Comparison of ENCODE assay signal across 7 cellular contexts in genomic region chrX:152821145-152821765, GRCh38. TPM values are rescaled to one million over a fixed set of nuclear protein-coding genes. Genes with fewer than 3 reads are reported as not detected.
DNase-seq lines count a peak whose midpoint lies in the region; ATAC-seq, FAIRE-seq and TF ChIP-seq lines count a peak whose summit lies in the region.

No MANE protein-coding gene starts in this region.

- DNase-seq in EL (peak; percentile 31), HFF-Myc (ENCODE audit: extremely low read depth, low read depth) (no peak), RPMI7951 (ENCODE audit: low read depth) (peak; percentile 30), fibroblast of pulmonary artery (ENCODE audit: low read depth) (peak; percentile 51), urothelium cell line (ENCODE audit: low spot score) (peak; percentile 57)
- DNase-seq in stimulated activated naive CD4-positive, alpha-beta T cell (lab: John Stamatoyannopoulos, UW): no peak

- no peak for ATAC-seq in GM21390 (IDR thresholded peaks at IDR 0.05; ENCODE audit: unreplicated experiment)

- TF ChIP-seq CTCF in HFF-Myc (IDR thresholded peaks at IDR 0.05; ENCODE audit: low read depth, low read length, missing control alignments): peak; percentile 62
- TF ChIP-seq CTCF in fibroblast of pulmonary artery (IDR thresholded peaks at IDR 0.05; ENCODE audit: low read length, missing control alignments): peak; percentile 65

- FAIRE-seq in urothelium cell line (lab: Jason Lieb, UNC): no peak

- H3K4me3 ChIP-seq in HFF-Myc (replicated peaks; ENCODE audit: low read depth, low read length) (no peak overlapping the region), fibroblast of pulmonary artery (replicated peaks; ENCODE audit: low read depth, low read length) (no peak overlapping the region)

RNA-seq across cellular contexts. Expression of gene CETN2, which starts 9.3 kb away (rescaled TPM):
- total RNA-seq in RPMI7951 (2014; rRNA removed; shearing (Covaris generic)): 42.1 and 44.6 TPM in 2 replicates

RNA-seq across cellular contexts. Expression of gene NSDHL, which starts 9.6 kb away (rescaled TPM):
- 8.7 and 12.4 TPM in 2 replicates for total RNA-seq in RPMI7951 (2014; rRNA removed; shearing (Covaris generic))

RNA-seq across cellular contexts. Expression of gene MAGEA6, which starts 51.8 kb away (rescaled TPM):
- total RNA-seq in RPMI7951 (2014; rRNA removed; shearing (Covaris generic)): 85.4 and 95.8 TPM in 2 replicates

Comparison
In these comparisons a context has a peak if more than half of its experiments do, and no peak if none do; other contexts are left out.
1. DNase-seq: peak in EL (single experiment), RPMI7951 (single experiment), fibroblast of pulmonary artery (single experiment) and urothelium cell line (single experiment); none in HFF-Myc (single experiment) and stimulated activated naive CD4-positive, alpha-beta T cell (0 of 6).